ENCODE assay signal across 10 cellular contexts in the genomic region with DNA sequence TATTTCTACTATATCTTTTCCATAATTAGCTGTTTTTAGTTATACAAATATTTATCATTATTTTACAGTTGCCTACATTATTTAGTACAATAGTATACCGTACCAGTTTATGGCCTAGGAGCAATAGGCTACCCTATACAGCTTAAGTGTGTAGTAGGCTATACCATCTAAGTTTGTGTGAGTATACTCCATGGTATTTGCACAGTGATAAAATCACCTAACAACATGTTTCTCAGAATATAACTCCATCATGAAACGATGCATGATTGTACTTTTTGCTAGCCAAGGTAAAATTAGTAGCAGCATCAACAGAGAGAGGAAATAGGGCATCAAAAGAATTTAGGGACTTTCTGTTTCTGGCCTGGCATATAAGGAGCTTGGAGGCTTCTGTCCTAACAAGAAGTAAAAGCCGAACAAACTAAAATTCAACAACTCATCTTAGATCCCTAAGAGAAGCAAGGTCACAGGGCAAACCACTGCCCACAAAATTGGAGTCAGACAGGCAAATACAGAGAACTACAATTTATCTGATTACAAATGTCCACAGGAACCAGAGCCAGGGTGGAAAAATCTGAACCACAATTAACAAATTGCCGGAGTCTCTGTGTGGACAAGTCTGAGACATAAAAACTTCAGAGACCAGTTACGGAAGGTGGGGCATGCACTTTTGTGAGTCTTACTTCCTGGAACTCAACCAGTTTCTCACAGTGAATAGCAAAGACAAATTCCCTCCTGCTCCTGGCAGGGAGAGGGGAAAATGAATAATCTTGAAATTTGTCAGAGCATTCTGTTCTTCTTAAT.
DNase-seq lines count a peak whose midpoint lies in the region; ATAC-seq and TF ChIP-seq lines count a peak whose summit lies in the region.
"Had no signal": no experiment of that assay in that cellular context is flagged by ENCODE, and none has a peak within 500 bp of the region (broad histone marks: within the 10 kb centered on the region; RNA-seq: fewer than 3 reads in every experiment).

No MANE protein-coding gene starts in this region.

- H3K27me3 ChIP-seq in PC-9 (ENCODE audit: insufficient read depth, low read depth) (no peaks in the 10 kb centered on the region), esophagus muscularis mucosa (no peaks in the 10 kb centered on the region), muscle layer of duodenum (ENCODE audit: low read depth, low read length) (no peaks in the 10 kb centered on the region)
- H3K27me3 ChIP-seq: body of pancreas had no signal

- TF ChIP-seq CTCF in PC-9 (conservative IDR thresholded peaks at IDR 0.05): no peak
- TF ChIP-seq CTCF in esophagus muscularis mucosa (IDR thresholded peaks at IDR 0.05): no peak

- no peaks in the 10 kb centered on the region for H3K9me3 ChIP-seq in PC-9 (ENCODE audit: insufficient read depth, low read depth)
- no peaks in the 10 kb centered on the region for H3K9me3 ChIP-seq in esophagus muscularis mucosa
- H3K9me3 ChIP-seq in muscle layer of duodenum (ENCODE audit: control insufficient read depth in 1 of 2, low read length in 2 of 2): no peaks in the 10 kb centered on the region
- H3K9me3 ChIP-seq: body of pancreas had no signal

- H3K79me2 ChIP-seq in PC-9 (ENCODE audit: low read depth): no peaks in the 10 kb centered on the region

- no peak overlapping the region for H3K27ac ChIP-seq in PC-9
- H3K27ac ChIP-seq in esophagus muscularis mucosa (replicated peaks in 1 of 4): peak overlapping the region; percentile 35 to 62 (median 51)
- peak overlapping the region; percentile 3 for H3K27ac ChIP-seq in muscle layer of duodenum (ENCODE audit: low read length)
- H3K27ac ChIP-seq in urinary bladder (ENCODE audit: low read depth): peak overlapping the region; percentile 88
- H3K27ac ChIP-seq: VCaP had no signal

- CTCF ChIA-PET in PC-9 (lab: Charles Lee): no interaction called here

- H3K9me2 ChIP-seq in PC-9 (ENCODE audit: insufficient read depth): no peaks in the 10 kb centered on the region

- intact Hi-C loops in PC-9 (cut with micrococcal nuclease; ENCODE audit: unreplicated experiment): no loop called here
- intact Hi-C loops in esophagus muscularis mucosa (cut with DNase I): no loop called here

- H3K36me3 ChIP-seq in PC-9 (ENCODE audit: low read depth) (no peaks in the 10 kb centered on the region), esophagus muscularis mucosa (no peaks in the 10 kb centered on the region), muscle layer of duodenum (ENCODE audit: control insufficient read depth in 1 of 2, insufficient read depth in 2 of 2, low read length in 2 of 2) (no peaks in the 10 kb centered on the region), urinary bladder (ENCODE audit: insufficient read depth) (no peaks in the 10 kb centered on the region)

- no peaks in the 10 kb centered on the region for H3F3A ChIP-seq in PC-9 (ENCODE audit: insufficient read depth, low read depth)

- H2AFZ ChIP-seq in PC-9: peak overlapping the region; percentile 53

- no peaks in the 10 kb centered on the region for H4K20me1 ChIP-seq in PC-9 (ENCODE audit: insufficient read depth)

- WGBS in esophagus muscularis mucosa: 35% methylated on average over 5 of the region's 5 CpGs
- 37% methylated on average over 5 of the region's 5 CpGs for WGBS in urinary bladder

- BruUV-seq in PC-9 (replicated peaks; lab: Mats Ljungman, UMichigan): no TSS peak

- TF ChIP-seq EP300 in esophagus muscularis mucosa (IDR thresholded peaks at IDR 0.05): no peak

- H3K4me2 ChIP-seq in PC-9: no peak overlapping the region

- ATAC-seq in HG02852 (IDR thresholded peaks at IDR 0.05; ENCODE audit: unreplicated experiment) (no peak), GM19455 (IDR thresholded peaks at IDR 0.05; ENCODE audit: unreplicated experiment) (no peak)
- ATAC-seq: body of pancreas had no signal

- H3K4me1 ChIP-seq in PC-9 (replicated peaks; ENCODE audit: insufficient read depth) (no peaks in the 10 kb centered on the region), esophagus muscularis mucosa (peaks cover 4 to 18% (median 18%) of the 10 kb centered on the region in 4 donors), muscle layer of duodenum (ENCODE audit: control insufficient read depth in 1 of 2, insufficient read depth in 2 of 2, low read length in 2 of 2) (peaks cover 0 to 4% of the 10 kb centered on the region in 2 donors), urinary bladder (ENCODE audit: insufficient read depth) (no peaks in the 10 kb centered on the region)
- H3K4me1 ChIP-seq: body of pancreas had no signal

- TF ChIP-seq POLR2A in esophagus muscularis mucosa (IDR thresholded peaks at IDR 0.05; ENCODE audit: low read depth): no peak

- DNase-seq in PC-9 (no peak), esophagus muscularis mucosa (ENCODE audit: extremely low spot score) (no peak), NCI-H187 treated with DMSO at 0.1 percent for 48 hours (lab: John Stamatoyannopoulos, UW) (no peak), 8988T (no peak)

- POLR2A ChIA-PET in PC-9 (lab: Charles Lee; ENCODE audit: unreplicated experiment): no interaction called here

- H3K4me3 ChIP-seq in PC-9 (no peak overlapping the region), esophagus muscularis mucosa (no peak overlapping the region), muscle layer of duodenum (ENCODE audit: low read depth in 1 of 2, low read length in 2 of 2) (no peak overlapping the region), urinary bladder (ENCODE audit: low read depth, low read length) (no peak overlapping the region)
- H3K4me3 ChIP-seq: body of pancreas had no signal
